In the genomic region with DNA sequence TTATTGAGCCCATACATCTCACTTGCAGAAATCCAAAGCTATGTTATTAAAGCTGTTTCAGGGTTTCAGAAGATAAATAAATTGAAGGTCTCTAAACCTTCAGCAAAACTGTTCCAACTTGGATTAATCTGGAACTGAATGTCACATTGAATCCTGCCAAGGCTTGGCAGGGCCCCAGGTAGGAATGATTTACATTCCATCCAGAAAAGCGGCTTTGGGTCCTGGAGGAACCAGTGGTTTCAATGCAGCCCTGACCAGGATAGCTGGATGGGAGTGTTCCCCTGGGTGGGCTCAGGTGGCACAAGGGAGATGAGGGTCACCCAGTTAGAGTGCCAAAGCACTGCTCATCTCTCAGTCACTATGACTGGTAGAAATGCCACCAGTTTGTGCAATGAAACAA, we compare ENCODE assay signal across 21 cellular contexts. TPM values are rescaled to one million over a fixed set of nuclear protein-coding genes. Genes with fewer than 3 reads are reported as not detected.
"Had no signal": no experiment of that assay in that cellular context is flagged by ENCODE, and none has a peak within 500 bp of the region (broad histone marks: within the 10 kb centered on the region; RNA-seq: fewer than 3 reads in every experiment).

No MANE protein-coding gene starts in this region.

- H3K9me3 ChIP-seq: lower lobe of right lung, right lobe of liver, SJCRH30, spleen, upper lobe of right lung had no signal

- ATAC-seq: activated CD4-positive, CD25-positive, alpha-beta regulatory T cell treated with anti-CD3 and anti-CD28 coated beads, Interleukin-2, amount 50 U/mL, for 24 hours; activated CD8-positive, alpha-beta memory T cell treated with anti-CD3 and anti-CD28 coated beads, Interleukin-2, amount 10 ng/mL, durations not matched to agents 7 days and 5 days; lower lobe of right lung; stimulated activated naive B cell treated with anti-CD40 and anti-IgM and Interleukin-4, amounts not matched to agents 10 μg/mL and 1 μg/mL and 100 μg/mL, for 72 hours; upper lobe of right lung had no signal

- H3K4me3 Mint-ChIP-seq: activated CD8-positive, alpha-beta memory T cell treated with anti-CD3 and anti-CD28 coated beads, Interleukin-2, amount 10 ng/mL, durations not matched to agents 7 days and 5 days; activated naive CD8-positive, alpha-beta T cell treated with anti-CD3 and anti-CD28 coated beads for 36 hours; activated T-cell treated with anti-CD3 and anti-CD28 coated beads, Interleukin-2, amount 50 U/mL, for 24 hours; naive B cell; stimulated activated naive B cell treated with anti-CD40 and anti-IgM and Interleukin-4, amounts not matched to agents 10 μg/mL and 1 μg/mL and 100 μg/mL, for 72 hours had no signal

- H3K27me3 Mint-ChIP-seq: activated naive CD8-positive, alpha-beta T cell treated with anti-CD3 and anti-CD28 coated beads for 36 hours had no signal

- H3K27ac Mint-ChIP-seq: activated CD8-positive, alpha-beta memory T cell treated with anti-CD3 and anti-CD28 coated beads, Interleukin-2, amount 10 ng/mL, durations not matched to agents 7 days and 5 days; activated naive CD8-positive, alpha-beta T cell treated with anti-CD3 and anti-CD28 coated beads for 36 hours; activated T-cell treated with anti-CD3 and anti-CD28 coated beads, Interleukin-2, amount 50 U/mL, for 24 hours; naive B cell; stimulated activated naive B cell treated with anti-CD40 and anti-IgM and Interleukin-4, amounts not matched to agents 10 μg/mL and 1 μg/mL and 100 μg/mL, for 72 hours had no signal

- H3K9me3 Mint-ChIP-seq: activated naive CD8-positive, alpha-beta T cell treated with anti-CD3 and anti-CD28 coated beads for 36 hours; activated T-cell treated with anti-CD3 and anti-CD28 coated beads, Interleukin-2, amount 50 U/mL, for 24 hours; naive B cell; stimulated activated naive B cell treated with anti-CD40 and anti-IgM and Interleukin-4, amounts not matched to agents 10 μg/mL and 1 μg/mL and 100 μg/mL, for 72 hours had no signal

- H3K36me3 Mint-ChIP-seq: activated CD8-positive, alpha-beta memory T cell treated with anti-CD3 and anti-CD28 coated beads, Interleukin-2, amount 10 ng/mL, durations not matched to agents 7 days and 5 days; activated naive CD8-positive, alpha-beta T cell treated with anti-CD3 and anti-CD28 coated beads for 36 hours; naive B cell; stimulated activated naive B cell treated with anti-CD40 and anti-IgM and Interleukin-4, amounts not matched to agents 10 μg/mL and 1 μg/mL and 100 μg/mL, for 72 hours had no signal

- H3K27ac ChIP-seq: lower lobe of right lung, right lobe of liver, SJCRH30, spleen, upper lobe of right lung had no signal

- DNase-seq: activated CD4-positive, alpha-beta T cell treated with anti-CD3 and anti-CD28 coated beads, Interleukin-2, amount 50 U/mL, for 4 hours; activated CD8-positive, alpha-beta memory T cell treated with anti-CD3 and anti-CD28 coated beads, Interleukin-2, amount 10 ng/mL, durations not matched to agents 7 days and 5 days; activated gamma-delta T cell; activated naive CD8-positive, alpha-beta T cell treated with anti-CD3 and anti-CD28 coated beads for 36 hours; activated T-cell treated with anti-CD3 and anti-CD28 coated beads, Interleukin-2, amount 50 U/mL, for 24 hours; caudate nucleus; cortex of kidney; foreskin melanocyte; kidney; lower lobe of right lung; naive B cell; posterior cingulate gyrus; right lobe of liver; SJCRH30; spleen; stimulated activated CD4-positive, alpha-beta T cell treated with anti-CD3 and anti-CD28 coated beads, Interleukin-1b, Interleukin-23, amount 100 ng/mL, for 48 hours; stimulated activated naive B cell treated with anti-CD40 and anti-IgM and Interleukin-4, amounts not matched to agents 10 μg/mL and 1 μg/mL and 100 μg/mL, for 72 hours; upper lobe of right lung had no signal

- H3K4me1 ChIP-seq: SJCRH30 had no signal

- H3K4me3 ChIP-seq: lower lobe of right lung, right lobe of liver, SJCRH30, spleen, upper lobe of right lung had no signal

- H3K27me3 ChIP-seq: right lobe of liver, SJCRH30, upper lobe of right lung had no signal

- H3K36me3 ChIP-seq: lower lobe of right lung, right lobe of liver, SJCRH30, spleen, upper lobe of right lung had no signal

RNA-seq across cellular contexts. Expression of a gene that starts 37.0 kb away (rescaled TPM):
- total RNA-seq: activated CD8-positive, alpha-beta memory T cell treated with anti-CD3 and anti-CD28 coated beads, Interleukin-2, amount 10 ng/mL, durations not matched to agents 7 days and 5 days; activated naive CD8-positive, alpha-beta T cell treated with anti-CD3 and anti-CD28 coated beads for 36 hours; aorta; lower lobe of right lung; right lobe of liver; spleen; T-helper 2 cell treated with Interferon-gamma antibody and Interleukin-4, amounts not matched to agents 100 ng/mL and 5 ng/mL, for 36 hours; upper lobe of right lung had no signal
